Comparison of ENCODE assay signal across 14 cellular contexts in genomic region chr9:134968011-134968822, GRCh38. TPM values are rescaled to one million over a fixed set of nuclear protein-coding genes. Genes with fewer than 3 reads are reported as not detected.
DNase-seq lines count a peak whose midpoint lies in the region; ATAC-seq and TF ChIP-seq lines count a peak whose summit lies in the region.
"Had no signal": no experiment of that assay in that cellular context is flagged by ENCODE, and none has a peak within 500 bp of the region (broad histone marks: within the 10 kb centered on the region; RNA-seq: fewer than 3 reads in every experiment).

No MANE protein-coding gene starts in this region.

- peak; percentile 80 for ATAC-seq in sciatic nerve
- no peak for ATAC-seq in GM18870 (IDR thresholded peaks at IDR 0.05; ENCODE audit: unreplicated experiment)
- no peak for ATAC-seq in GM21447 (IDR thresholded peaks at IDR 0.05; ENCODE audit: unreplicated experiment)
- ATAC-seq: activated naive CD8-positive, alpha-beta T cell treated with anti-CD3 and anti-CD28 coated beads, Interleukin-2, amount 50 U/mL, for 24 hours had no signal

- H3K4me2 ChIP-seq in hepatocyte, result no peak overlapping the region

- no peaks in the 10 kb centered on the region for H3K9me3 ChIP-seq in HEK293 (ENCODE audit: control insufficient read depth, insufficient read depth, low read depth, low read length)
- 0 out of 2 replicates have a peak, but pooled peaks cover 4% of the 10 kb centered on the region for H3K9me3 ChIP-seq in NT2/D1 (ENCODE audit: insufficient read depth, low read length)
- no peaks in the 10 kb centered on the region for H3K9me3 ChIP-seq in hepatocyte (ENCODE audit: low read depth)
- H3K9me3 ChIP-seq: testis had no signal

- H2AFZ ChIP-seq in hepatocyte, result no peak overlapping the region

- POLR2A ChIA-PET in HEK293 (lab: Yijun Ruan, JAX), result interaction anchor here (0.7 kb wide), 1 partner anchor 69 kb away, joined by 5 read pairs; no protein-coding TSS in a partner anchor

- WGBS in hepatocyte (ENCODE audit: low lambda C conversion rate, missing lambda C conversion rate), result 66% methylated on average over 18 of the region's 18 CpGs

- no peak for TF ChIP-seq CTCF in HEK293 (tag by site-specific recombination; IDR thresholded peaks at IDR 0.05)
- no peak for TF ChIP-seq CTCF in hepatocyte (IDR thresholded peaks at IDR 0.05; ENCODE audit: poor library complexity)

- H3K27ac ChIP-seq in HEK293 (ENCODE audit: extremely low read depth, low read depth, low read length) (no peak overlapping the region), hepatocyte (peak overlapping the region; percentile 31)
- H3K27ac ChIP-seq: heart left ventricle, testis had no signal

- H3K9me2 ChIP-seq in hepatocyte (replicated peaks; ENCODE audit: insufficient read depth), result no peaks in the 10 kb centered on the region

- no peaks in the 10 kb centered on the region for H3K79me2 ChIP-seq in hepatocyte

- no peaks in the 10 kb centered on the region for H3K36me3 ChIP-seq in HEK293 (ENCODE audit: control insufficient read depth in 2 of 2, insufficient read depth in 1 of 2, low read length in 2 of 2)
- no peaks in the 10 kb centered on the region for H3K36me3 ChIP-seq in NT2/D1 (ENCODE audit: insufficient read depth, insufficient read length, low read length)
- H3K36me3 ChIP-seq in hepatocyte (replicated peaks; ENCODE audit: insufficient read depth, low read depth), result no peaks in the 10 kb centered on the region
- H3K36me3 ChIP-seq: heart left ventricle had no signal

- peak; percentile 43 for DNase-seq in NT2/D1 (ENCODE audit: low read depth, low spot score)
- DNase-seq in hepatocyte (ENCODE audit: low spot score), result no peak
- peak; percentile 56 for DNase-seq in sciatic nerve (ENCODE audit: low spot score)
- DNase-seq in glomerular visceral epithelial cell (ENCODE audit: extremely low spot score), result no peak
- DNase-seq: activated naive CD8-positive, alpha-beta T cell treated with anti-CD3 and anti-CD28 coated beads, Interleukin-2, amount 50 U/mL, for 24 hours; COR-L47; H9; NCI-H187 treated with DMSO at 0.1 percent for 48 hours; testis had no signal

- H3K9ac ChIP-seq in NT2/D1 (ENCODE audit: insufficient read length, low read depth), result no peak overlapping the region

- H3K4me3 ChIP-seq in HEK293 (ENCODE audit: low read depth, low read length), result no peak overlapping the region
- no peak overlapping the region for H3K4me3 ChIP-seq in NT2/D1 (ENCODE audit: insufficient read length, low read depth)
- no peak overlapping the region for H3K4me3 ChIP-seq in hepatocyte
- H3K4me3 ChIP-seq: heart left ventricle, testis had no signal

- intact Hi-C loops in sciatic nerve (cut with DNase I), result no loop called here

- no peaks in the 10 kb centered on the region for H4K20me1 ChIP-seq in hepatocyte (ENCODE audit: insufficient read depth, poor library complexity, severe bottlenecking)

- CTCF ChIA-PET in HEK293 (lab: Yijun Ruan, JAX), result interaction anchor here (1.1 kb wide), 3 partner anchors 14 to 191 kb away, joined by 3 read pairs; no protein-coding TSS in a partner anchor

- H3K4me1 ChIP-seq in HEK293 (ENCODE audit: control insufficient read depth, insufficient read depth, low read length), result no peaks in the 10 kb centered on the region
- peaks cover 17% of the 10 kb centered on the region for H3K4me1 ChIP-seq in NT2/D1 (ENCODE audit: insufficient read depth, insufficient read length)
- no peaks in the 10 kb centered on the region for H3K4me1 ChIP-seq in hepatocyte (ENCODE audit: insufficient read depth)
- H3K4me1 ChIP-seq: testis had no signal

- H3K27me3 ChIP-seq in NT2/D1 (ENCODE audit: insufficient read depth, insufficient read length) (peaks cover 12% of the 10 kb centered on the region), hepatocyte (peaks cover 10% of the 10 kb centered on the region)
- H3K27me3 ChIP-seq: testis had no signal

TF ChIP-seq in HEK293, 187 proteins besides CTCF, POLR2A, EP300 and RAD21 (continues in another document):
- no peak for TF ChIP-seq ZNF426 (tag by site-specific recombination; IDR thresholded peaks at IDR 0.05)
- peak; percentile 39; the same call in 1 of the 2 replicates for TF ChIP-seq PRDM10 (tag by site-specific recombination; IDR thresholded peaks at IDR 0.05)
- TF ChIP-seq EGR2 (tag by site-specific recombination; IDR thresholded peaks at IDR 0.05; ENCODE audit: low read depth), result peak; percentile 88
- TF ChIP-seq ZIC2 (tag by site-specific recombination; IDR thresholded peaks at IDR 0.05), result no peak
- no peak for TF ChIP-seq ZSCAN18 (tag by site-specific recombination; IDR thresholded peaks at IDR 0.05)
- no peak for TF ChIP-seq ZNF843 (tag by site-specific recombination; IDR thresholded peaks at IDR 0.05)
- no peak for TF ChIP-seq ZBTB21 (tag by site-specific recombination; IDR thresholded peaks at IDR 0.05)
- peak; percentile 40; the same call in 1 of the 2 replicates for TF ChIP-seq ZBTB17 (tag by site-specific recombination; IDR thresholded peaks at IDR 0.05)
- TF ChIP-seq ZNF529 (tag by site-specific recombination; IDR thresholded peaks at IDR 0.05; ENCODE audit: insufficient replicate concordance), result no peak
- no peak for TF ChIP-seq ZNF157 (tag by site-specific recombination; IDR thresholded peaks at IDR 0.05)
- no peak for TF ChIP-seq ZNF704 (tag by site-specific recombination; IDR thresholded peaks at IDR 0.05)
- no peak for TF ChIP-seq ZBTB26 (tag by site-specific recombination; optimal IDR thresholded peaks at IDR 0.05)
- no peak for TF ChIP-seq ZNF830 (tag by site-specific recombination; IDR thresholded peaks at IDR 0.05; ENCODE audit: low read depth)
- TF ChIP-seq ZNF600 (tag by site-specific recombination; IDR thresholded peaks at IDR 0.05), result 0 out of 2 replicates have a peak, but pooled peaks have one; percentile 16
- no peak for TF ChIP-seq SP7 (tag by site-specific recombination; IDR thresholded peaks at IDR 0.05)
- TF ChIP-seq ZNF394 (tag by site-specific recombination; IDR thresholded peaks at IDR 0.05; ENCODE audit: borderline replicate concordance), result no peak
- TF ChIP-seq ZNF350 (tag by site-specific recombination; IDR thresholded peaks at IDR 0.05), result no peak
- TF ChIP-seq ZFP69B (tag by site-specific recombination; IDR thresholded peaks at IDR 0.05), result no peak
- peak; percentile 89 for TF ChIP-seq ZFHX2 (tag by site-specific recombination; conservative IDR thresholded peaks at IDR 0.05)
- TF ChIP-seq ZNF610 (tag by site-specific recombination; IDR thresholded peaks at IDR 0.05; ENCODE audit: borderline replicate concordance), result no peak

RNA-seq across cellular contexts. Expression of gene FCN1, which starts 50.5 kb away (rescaled TPM):
- total RNA-seq in hepatocyte, result not detected in 2 replicates
- polyA plus RNA-seq in hepatocyte, result not detected in 2 replicates
- total RNA-seq in sciatic nerve, result 16.1 TPM
- total RNA-seq: H9, renal cortical epithelial cell had no signal

Comparison
In these comparisons a context has a peak if more than half of its experiments do, and no peak if none do; other contexts are left out.
1. DNase-seq: peak in NT2/D1 (single experiment) and sciatic nerve (single experiment); none in hepatocyte (single experiment) and glomerular visceral epithelial cell (single experiment).
2. RNA of gene FCN1, which starts 50.5 kb away (total RNA-seq): 16.1 TPM in sciatic nerve (single experiment); not detected in hepatocyte; every median in the first group is over 10 times any median in the second.